22 cellular contexts compared by ENCODE assay signal in genomic region chr19:57537953-57538547, GRCh38. TPM values are rescaled to one million over a fixed set of nuclear protein-coding genes. Genes with fewer than 3 reads are reported as not detected.
A peak's percentile ranks its signal among the peaks of the same experiment; 100 is the strongest.
DNase-seq lines count a peak whose midpoint lies in the region; ATAC-seq and TF ChIP-seq lines count a peak whose summit lies in the region.
"Had no signal": no experiment of that assay in that cellular context is flagged by ENCODE, and none has a peak within 500 bp of the region (broad histone marks: within the 10 kb centered on the region; RNA-seq: fewer than 3 reads in every experiment).

No MANE protein-coding gene starts in this region.

- H3K27me3 ChIP-seq in gastroesophageal sphincter = no peaks in the 10 kb centered on the region
- H3K27me3 ChIP-seq: ascending aorta had no signal

- H3K36me3 Mint-ChIP-seq in endothelial cell (ENCODE audit: low read depth, unreplicated experiment) = peaks cover 92% of the 10 kb centered on the region
- peaks cover 96 to 97% of the 10 kb centered on the region in 2 donors for H3K36me3 Mint-ChIP-seq in stimulated activated naive B cell treated with anti-CD40 and anti-IgM and Interleukin-4, amounts not matched to agents 10 μg/mL and 1 μg/mL and 100 μg/mL, for 72 hours

- 91 to 98% methylated on average over 7 of the region's 7 CpGs for WGBS in gastroesophageal sphincter (ENCODE audit: low coverage in 1 of 2), 2 donors

- no peak overlapping the region for H3K27ac ChIP-seq in HEK293 (ENCODE audit: extremely low read depth, low read depth, low read length)
- no peak overlapping the region for H3K27ac ChIP-seq in gastroesophageal sphincter
- H3K27ac ChIP-seq: ascending aorta, epithelial cell of prostate, VCaP had no signal

- H3K4me1 ChIP-seq in HEK293 (ENCODE audit: control insufficient read depth, insufficient read depth, low read length) (no peaks in the 10 kb centered on the region), gastroesophageal sphincter (no peaks in the 10 kb centered on the region)
- H3K4me1 ChIP-seq: ascending aorta had no signal

- H3K4me3 ChIP-seq in HEK293 (ENCODE audit: low read depth, low read length) = no peak overlapping the region
- no peak overlapping the region for H3K4me3 ChIP-seq in gastroesophageal sphincter
- H3K4me3 ChIP-seq: lung had no signal

- TF ChIP-seq CTCF in HEK293 (tag by site-specific recombination; IDR thresholded peaks at IDR 0.05) (no peak), endothelial cell (IDR thresholded peaks at IDR 0.05; ENCODE audit: unreplicated experiment) (no peak), gastroesophageal sphincter (IDR thresholded peaks at IDR 0.05) (no peak)

- H3K4me1 Mint-ChIP-seq in endothelial cell (ENCODE audit: unreplicated experiment) = no peaks in the 10 kb centered on the region
- H3K4me1 Mint-ChIP-seq in stimulated activated naive B cell treated with anti-CD40 and anti-IgM and Interleukin-4, amounts not matched to agents 10 μg/mL and 1 μg/mL and 100 μg/mL, for 72 hours = peaks cover 0 to 6% of the 10 kb centered on the region in 2 donors
- H3K4me1 Mint-ChIP-seq: activated CD4-positive, alpha-beta T cell treated with anti-CD3 and anti-CD28 coated beads, Interleukin-2, amount 10 ng/mL, durations not matched to agents 24 days and 14 days had no signal

- H3K9me3 ChIP-seq in HEK293 (ENCODE audit: control insufficient read depth, insufficient read depth, low read depth, low read length) = peaks cover 21% of the 10 kb centered on the region
- peaks cover 3 to 100% (median 5%) of the 10 kb centered on the region in 3 donors for H3K9me3 ChIP-seq in gastroesophageal sphincter

- H3K27me3 Mint-ChIP-seq in endothelial cell (ENCODE audit: unreplicated experiment) = peaks cover 16% of the 10 kb centered on the region
- H3K27me3 Mint-ChIP-seq in stimulated activated naive B cell treated with anti-CD40 and anti-IgM and Interleukin-4, amounts not matched to agents 10 μg/mL and 1 μg/mL and 100 μg/mL, for 72 hours = no peaks in the 10 kb centered on the region
- H3K27me3 Mint-ChIP-seq: activated CD4-positive, alpha-beta T cell treated with anti-CD3 and anti-CD28 coated beads, Interleukin-2, amount 10 ng/mL, durations not matched to agents 24 days and 14 days; central memory CD8-positive, alpha-beta T cell had no signal

- TF ChIP-seq EP300 in gastroesophageal sphincter (IDR thresholded peaks at IDR 0.05) = no peak

- ATAC-seq in stimulated activated naive B cell treated with anti-CD40 and anti-IgM and Interleukin-4, amounts not matched to agents 10 μg/mL and 1 μg/mL and 100 μg/mL, for 72 hours (replicated peaks) = no peak
- ATAC-seq in gastroesophageal sphincter (no peak), GM18867 (IDR thresholded peaks at IDR 0.05; ENCODE audit: unreplicated experiment) (no peak)
- ATAC-seq: activated naive CD4-positive, alpha-beta T cell treated with anti-CD3 and anti-CD28 coated beads, Interleukin-2, amount 50 U/mL, for 72 hours; stimulated activated naive CD8-positive, alpha-beta T cell treated with anti-CD3 and anti-CD28 coated beads, Interleukin-15, Interleukin-2, amounts not matched to agents 100 U/mL and 50 U/mL, for 24 hours had no signal

- TF ChIP-seq POLR2A in gastroesophageal sphincter (IDR thresholded peaks at IDR 0.05) = no peak

- peaks cover 52% of the 10 kb centered on the region for H3K9me3 Mint-ChIP-seq in endothelial cell (ENCODE audit: unreplicated experiment)
- peaks cover 54 to 60% of the 10 kb centered on the region in 2 donors for H3K9me3 Mint-ChIP-seq in stimulated activated naive B cell treated with anti-CD40 and anti-IgM and Interleukin-4, amounts not matched to agents 10 μg/mL and 1 μg/mL and 100 μg/mL, for 72 hours

- DNase-seq in endothelial cell (ENCODE audit: low spot score) = no peak
- DNase-seq in stimulated activated naive B cell treated with anti-CD40 and anti-IgM and Interleukin-4, amounts not matched to agents 10 μg/mL and 1 μg/mL and 100 μg/mL, for 72 hours = no peak
- no peak for DNase-seq in activated CD8-positive, alpha-beta memory T cell treated with anti-CD3 and anti-CD28 coated beads, Interleukin-2, amount 50 U/mL, for 4 hours
- DNase-seq: activated CD4-positive, alpha-beta T cell treated with anti-CD3 and anti-CD28 coated beads, Interleukin-2, amount 10 ng/mL, durations not matched to agents 24 days and 14 days; DMS79; MV-4-11; NCI-H526 treated with DMSO at 0.1 percent for 48 hours; occipital lobe; stimulated activated CD4-positive, alpha-beta T cell treated with anti-CD3 and anti-CD28 coated beads, Interleukin-4, amount 100 ng/mL, for 1 hour; stimulated activated naive CD8-positive, alpha-beta T cell treated with anti-CD3 and anti-CD28 coated beads, Interleukin-15, Interleukin-2, amounts not matched to agents 100 U/mL and 50 U/mL, for 24 hours; trophoblast cell had no signal

- POLR2A ChIA-PET in HEK293 (lab: Yijun Ruan, JAX) = no interaction called here

- peak overlapping the region; percentile 53 for H3K4me3 Mint-ChIP-seq in endothelial cell (ENCODE audit: unreplicated experiment)
- no peak overlapping the region for H3K4me3 Mint-ChIP-seq in stimulated activated naive B cell treated with anti-CD40 and anti-IgM and Interleukin-4, amounts not matched to agents 10 μg/mL and 1 μg/mL and 100 μg/mL, for 72 hours
- H3K4me3 Mint-ChIP-seq: activated CD4-positive, alpha-beta T cell treated with anti-CD3 and anti-CD28 coated beads, Interleukin-2, amount 10 ng/mL, durations not matched to agents 24 days and 14 days; activated T-helper 1 cell treated with anti-CD3 and anti-CD28 coated beads, Interleukin-12 subunit alpha, Interleukin-12 subunit beta, Interleukin-2, Interleukin-4 antibody, amounts not matched to agents 30 ng/mL and 10 ng/mL and 1 ng/mL, durations not matched to agents 14 hours and 24 hours and 36 hours; central memory CD8-positive, alpha-beta T cell had no signal

- H3K36me3 ChIP-seq in HEK293 (ENCODE audit: control insufficient read depth in 2 of 2, insufficient read depth in 1 of 2, low read length in 2 of 2) (peaks cover 48 to 96% of the 10 kb centered on the region in 2 experiments), gastroesophageal sphincter (peaks cover 31 to 100% of the 10 kb centered on the region in 2 donors)

- H3K27ac Mint-ChIP-seq in endothelial cell (ENCODE audit: unreplicated experiment) = no peak overlapping the region
- peak overlapping the region; percentile 17 for H3K27ac Mint-ChIP-seq in stimulated activated naive B cell treated with anti-CD40 and anti-IgM and Interleukin-4, amounts not matched to agents 10 μg/mL and 1 μg/mL and 100 μg/mL, for 72 hours
- H3K27ac Mint-ChIP-seq: activated CD4-positive, alpha-beta T cell treated with anti-CD3 and anti-CD28 coated beads, Interleukin-2, amount 10 ng/mL, durations not matched to agents 24 days and 14 days; activated naive CD4-positive, alpha-beta T cell treated with anti-CD3 and anti-CD28 coated beads, Interleukin-2, amount 50 U/mL, for 72 hours; activated T-helper 1 cell treated with anti-CD3 and anti-CD28 coated beads, Interleukin-12 subunit alpha, Interleukin-12 subunit beta, Interleukin-2, Interleukin-4 antibody, amounts not matched to agents 30 ng/mL and 10 ng/mL and 1 ng/mL, durations not matched to agents 14 hours and 24 hours and 36 hours had no signal

- CTCF ChIA-PET in HEK293 (lab: Yijun Ruan, JAX) = no interaction called here

TF ChIP-seq in HEK293, 187 proteins besides CTCF, POLR2A, EP300 and RAD21 (continues in another document):
- 0 out of 2 replicates have a peak, but pooled peaks have one; percentile 27 for TF ChIP-seq ZNF239 (tag by site-specific recombination; IDR thresholded peaks at IDR 0.05)
- TF ChIP-seq ZNF248 (tag by site-specific recombination; IDR thresholded peaks at IDR 0.05) = no peak
- no peak for TF ChIP-seq ZNF514 (tag by site-specific recombination; IDR thresholded peaks at IDR 0.05)
- no peak for TF ChIP-seq ZNF48 (tag by site-specific recombination; IDR thresholded peaks at IDR 0.05)
- no peak for TF ChIP-seq INSM2 (tag by site-specific recombination; IDR thresholded peaks at IDR 0.05)
- TF ChIP-seq ZNF830 (tag by site-specific recombination; IDR thresholded peaks at IDR 0.05; ENCODE audit: low read depth) = no peak
- TF ChIP-seq ZNF596 (tag by site-specific recombination; IDR thresholded peaks at IDR 0.05) = no peak
- TF ChIP-seq ZNF174 (tag by site-specific recombination; IDR thresholded peaks at IDR 0.05) = no peak
- TF ChIP-seq ZNF529 (tag by site-specific recombination; IDR thresholded peaks at IDR 0.05; ENCODE audit: insufficient replicate concordance) = no peak
- no peak for TF ChIP-seq ATF2 (tag by site-specific recombination; IDR thresholded peaks at IDR 0.05; ENCODE audit: low read depth)

RNA-seq across cellular contexts. Expression of gene ZNF549, which starts 10.9 kb away (rescaled TPM):
- total RNA-seq in endothelial cell (ENCODE audit: unreplicated experiment) (10.6 TPM), gastroesophageal sphincter (1 to 10 TPM; 5.4 to 9.3 (median 5.7) TPM)
- total RNA-seq: HT-29 had no signal

RNA-seq across cellular contexts. Expression of gene ZNF550, which starts 21.6 kb away (rescaled TPM):
- total RNA-seq in endothelial cell (ENCODE audit: unreplicated experiment) = 15.3 TPM
- total RNA-seq in gastroesophageal sphincter = 1 to 10 TPM; 4.8 to 5.7 (median 5.2) TPM

RNA-seq across cellular contexts. Expression of gene ZNF773, which starts 38.3 kb away (rescaled TPM):
- total RNA-seq in endothelial cell (ENCODE audit: unreplicated experiment) (9.7 TPM), gastroesophageal sphincter (10 to 100 TPM in 3 of 4 donors, 1 to 10 TPM in 1; 5.1 to 22.1 (median 13.9) TPM)
- total RNA-seq: ascending aorta had no signal

RNA-seq across cellular contexts. Expression of gene ZNF416, which starts 40.7 kb away (rescaled TPM):
- total RNA-seq in endothelial cell (ENCODE audit: unreplicated experiment) = 10.9 TPM
- total RNA-seq in gastroesophageal sphincter = 1 to 10 TPM; 4.0 to 6.1 (median 5.7) TPM

RNA-seq across cellular contexts. Expression of gene ZIK1, which starts 45.9 kb away (rescaled TPM):
- total RNA-seq in endothelial cell (ENCODE audit: unreplicated experiment) = 19.9 TPM
- 10 to 100 TPM in 1 of 4 donors, 1 to 10 TPM in 3; 4.4 to 14.5 (median 6.4) TPM for total RNA-seq in gastroesophageal sphincter
